In the genomic region with DNA sequence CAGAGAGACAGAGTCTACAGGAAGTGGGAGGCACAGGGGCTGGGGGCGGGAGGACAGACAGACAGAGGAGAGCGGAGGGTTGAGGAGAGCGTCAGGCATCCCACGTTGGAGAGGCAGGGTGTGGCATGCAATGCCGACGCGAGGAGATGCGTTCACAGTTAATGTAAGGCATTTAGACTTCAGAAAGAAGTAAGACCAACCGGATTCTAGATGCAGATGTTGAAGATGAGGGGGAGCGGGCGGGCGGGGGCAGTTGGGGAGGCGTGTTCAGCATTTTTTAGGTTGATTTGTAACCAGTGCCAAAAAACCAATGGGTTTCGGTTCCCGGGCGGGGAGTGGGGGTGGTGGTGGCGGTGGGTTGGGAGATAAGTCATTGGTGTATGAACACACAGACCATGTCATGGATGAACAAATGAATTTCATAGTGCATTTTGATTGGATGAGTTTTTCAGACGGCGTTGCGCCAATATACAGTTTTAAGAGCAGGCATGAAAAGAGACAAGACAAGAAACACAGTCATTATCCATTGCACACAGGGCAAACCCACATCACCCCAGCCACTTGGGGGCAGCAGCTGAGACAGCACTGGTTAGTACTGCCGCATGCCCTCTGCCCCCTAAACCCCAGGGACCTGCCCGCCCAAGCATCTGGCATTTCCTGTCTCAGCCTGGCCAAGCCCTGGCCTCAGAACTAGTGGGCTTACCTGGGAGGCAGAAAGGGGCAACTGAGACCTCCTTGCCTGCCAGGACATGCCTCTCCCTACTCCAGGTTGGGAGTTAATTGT, we compare ENCODE assay signal across 12 cellular contexts.
DNase-seq lines count a peak whose midpoint lies in the region; ATAC-seq and TF ChIP-seq lines count a peak whose summit lies in the region.
"Had no signal": no experiment of that assay in that cellular context is flagged by ENCODE, and none has a peak within 500 bp of the region (broad histone marks: within the 10 kb centered on the region; RNA-seq: fewer than 3 reads in every experiment).

No MANE protein-coding gene starts in this region.

- ATAC-seq in HG03565 (IDR thresholded peaks at IDR 0.05; ENCODE audit: unreplicated experiment) (no peak), HG02884 (IDR thresholded peaks at IDR 0.05; ENCODE audit: unreplicated experiment) (no peak)

- no peaks in the 10 kb centered on the region for H3K27me3 ChIP-seq in BLaER1
- H3K27me3 ChIP-seq in WERI-Rb-1 (ENCODE audit: insufficient read depth, low read depth, severe bottlenecking) = peaks cover 6% of the 10 kb centered on the region

- peaks cover 36% of the 10 kb centered on the region for H3K4me1 ChIP-seq in BLaER1
- H3K4me1 ChIP-seq: parathyroid adenoma had no signal

- H3K9ac ChIP-seq in BLaER1 = no peak overlapping the region
- H3K9ac ChIP-seq: parathyroid adenoma had no signal

- H3K9me3 ChIP-seq in BLaER1 (no peaks in the 10 kb centered on the region), WERI-Rb-1 (ENCODE audit: severe bottlenecking) (no peaks in the 10 kb centered on the region)
- H3K9me3 ChIP-seq: suprapubic skin had no signal

- DNase-seq in GM20000 (ENCODE audit: low spot score) = no peak
- no peak for DNase-seq in WERI-Rb-1
- peak; percentile 53 for DNase-seq in iPS-NIHi11 (ENCODE audit: low spot score)
- DNase-seq in substantia nigra (lab: John Stamatoyannopoulos, UW) = no peak
- no peak for DNase-seq in SIG-M5 (lab: John Stamatoyannopoulos, UW)
- DNase-seq: dermis blood vessel endothelial cell, NCI-H2227 treated with DMSO at 0.1 percent for 48 hours had no signal

- H3K36me3 ChIP-seq in BLaER1 = no peaks in the 10 kb centered on the region
- no peaks in the 10 kb centered on the region for H3K36me3 ChIP-seq in WERI-Rb-1
- H3K36me3 ChIP-seq: suprapubic skin had no signal

- peak overlapping the region; percentile 26; the same call in 1 of the 2 replicates for H3K27ac ChIP-seq in BLaER1
- H3K27ac ChIP-seq in WERI-Rb-1 = no peak overlapping the region
- H3K27ac ChIP-seq in substantia nigra (ENCODE audit: low read depth, low read length, poor library complexity, severe bottlenecking) = no peak overlapping the region
- H3K27ac ChIP-seq: parathyroid adenoma, suprapubic skin had no signal

- H4K20me1 ChIP-seq in BLaER1 = no peaks in the 10 kb centered on the region

- no peak overlapping the region for H3K4me3 ChIP-seq in BLaER1
- H3K4me3 ChIP-seq in WERI-Rb-1 (ENCODE audit: low read depth, low read length) = no peak overlapping the region
- H3K4me3 ChIP-seq: suprapubic skin had no signal

- TF ChIP-seq CTCF in GM20000 (IDR thresholded peaks at IDR 0.05; ENCODE audit: extremely low read depth, missing control alignments) (peak; percentile 14), WERI-Rb-1 (IDR thresholded peaks at IDR 0.05; ENCODE audit: low read depth, low read length) (0 out of 2 replicates have a peak, but pooled peaks have one; percentile 22)

- H3K4me2 ChIP-seq in BLaER1 = peak overlapping the region; percentile 49
